In genomic region chr16:49491111-49491670, GRCh38 we compare ENCODE assay signal across 15 cellular contexts.
DNase-seq lines count a peak whose midpoint lies in the region; ATAC-seq, FAIRE-seq and TF ChIP-seq lines count a peak whose summit lies in the region.
"Had no signal": no experiment of that assay in that cellular context is flagged by ENCODE, and none has a peak within 500 bp of the region (broad histone marks: within the 10 kb centered on the region; RNA-seq: fewer than 3 reads in every experiment).

No MANE protein-coding gene starts in this region.

- CTCF ChIA-PET in A549 (lab: Yijun Ruan, JAX), result interaction anchor here (0.8 to 2.8 kb wide), 5 partner anchors 20 to 562 kb away, joined by 3 to 14 read pairs (median 4); no protein-coding TSS in a partner anchor

- peaks cover 0 to 3% (median 0%) of the 10 kb centered on the region in 5 experiments for H3K9me3 Mint-ChIP-seq in brain

- H3K4me3 Mint-ChIP-seq in brain, result peak overlapping the region in 3 of 5 experiments; percentile 13 to 47 (median 46)

- H3K27me3 ChIP-seq in H7 (ENCODE audit: control insufficient read depth, insufficient read depth, low read length), result no peaks in the 10 kb centered on the region
- H3K27me3 ChIP-seq: cardiac muscle cell, pancreas had no signal

- POLR2A ChIA-PET in A549 (lab: Yijun Ruan, JAX), result no interaction called here

- peaks cover 2% of the 10 kb centered on the region for H3K36me3 Mint-ChIP-seq in brain

- no peaks in the 10 kb centered on the region for H3K36me3 ChIP-seq in H7 (replicated peaks; ENCODE audit: control insufficient read depth, insufficient read depth, low read length)
- H3K36me3 ChIP-seq: cardiac muscle cell, pancreas, thoracic aorta had no signal

- peaks cover 44% of the 10 kb centered on the region for H3K4me1 Mint-ChIP-seq in brain

- H3K9me3 ChIP-seq in A549, result no peaks in the 10 kb centered on the region
- H3K9me3 ChIP-seq: mucosa of descending colon, pancreas had no signal

- no peak for FAIRE-seq in A549 (lab: Jason Lieb, UNC)
- FAIRE-seq: pancreas had no signal

- no peaks in the 10 kb centered on the region for H3K4me1 ChIP-seq in A549

- H3K4me3 ChIP-seq in A549 (no peak overlapping the region), H7 (ENCODE audit: insufficient read depth, low read depth, low read length) (no peak overlapping the region)
- H3K4me3 ChIP-seq: cardiac muscle cell, mucosa of descending colon had no signal

- WGBS in A549 (ENCODE audit: missing lambda C conversion rate), result 75% methylated on average over 20 of the region's 20 CpGs

- TF ChIP-seq RAD21 in A549 (conservative IDR thresholded peaks at IDR 0.05 in 1 of 2, IDR thresholded peaks at IDR 0.05 in 1 of 2), result no peak

- DNase-seq in A549 (ENCODE audit: low read depth in 1 of 2, low spot score in 1 of 2), result no peak
- peak; percentile 62 for DNase-seq in H7
- DNase-seq in mesenteric fat pad (ENCODE audit: low spot score), result peak; percentile 83
- no peak for DNase-seq in activated CD4-positive, alpha-beta T cell treated with anti-CD3 and anti-CD28 coated beads for 48 hours
- no peak for DNase-seq in MV-4-11 (lab: John Stamatoyannopoulos, UW)
- no peak for DNase-seq in SKM-1 treated with dmso at 0.1 percent for 144 hours (lab: John Stamatoyannopoulos, UW; ENCODE audit: unreplicated experiment)
- no peak for DNase-seq in NCI-H146 (lab: John Stamatoyannopoulos, UW)
- DNase-seq: activated CD4-positive, alpha-beta T cell treated with anti-CD3 and anti-CD28 coated beads, Interleukin-2, amount 50 U/mL, for 48 hours; NCI-H2029 treated with DMSO at 0.1 percent for 48 hours had no signal

- TF ChIP-seq CTCF in A549 (IDR thresholded peaks at IDR 0.05) (no peak), brain (conservative IDR thresholded peaks at IDR 0.05) (no peak)

- peaks cover 12% of the 10 kb centered on the region for H3K27me3 Mint-ChIP-seq in brain

- no peak overlapping the region for H3K27ac ChIP-seq in A549
- H3K27ac ChIP-seq: cardiac muscle cell, pancreas, skin epidermis, thoracic aorta had no signal

- TF ChIP-seq POLR2A in A549 (IDR thresholded peaks at IDR 0.05; ENCODE audit: low read length), result no peak

- peak overlapping the region; percentile 83; the same call in 2 of the 3 replicates for H3K4me2 ChIP-seq in A549

- H3K27ac Mint-ChIP-seq in brain, result peak overlapping the region; percentile 43 to 90 (median 75)

- TF ChIP-seq EP300 in A549 (IDR thresholded peaks at IDR 0.05), result no peak

- no peak for ATAC-seq in A549
- ATAC-seq: mucosa of descending colon had no signal

TF ChIP-seq in A549, 52 proteins besides CTCF, POLR2A, EP300 and RAD21:
- TF ChIP-seq JUNB (IDR thresholded peaks at IDR 0.05), result no peak

Comparison
In these comparisons a context has a peak if more than half of its experiments do, and no peak if none do; other contexts are left out.
1. DNase-seq: peak in H7 (single experiment) and mesenteric fat pad (single experiment); none in A549 (0 of 2), activated CD4-positive, alpha-beta T cell treated with anti-CD3 and anti-CD28 coated beads for 48 hours (single experiment), MV-4-11 (single experiment), SKM-1 treated with dmso at 0.1 percent for 144 hours (single experiment) and NCI-H146 (single experiment).